ENCODE assay signal across 17 cellular contexts in genomic region chr1:8207202-8207601, GRCh38.
"Had no signal": no experiment of that assay in that cellular context is flagged by ENCODE, and none has a peak within 500 bp of the region (broad histone marks: within the 10 kb centered on the region; RNA-seq: fewer than 3 reads in every experiment).

No MANE protein-coding gene starts in this region.

- H3K4me3 Mint-ChIP-seq: natural killer cell treated with Interleukin-12 subunit alpha and Interleukin-12 subunit beta and Interleukin-15 and Interleukin-18, amount 100 ng/mL, for 72 hours; type B pancreatic cell had no signal

- H3K4me1 ChIP-seq: pancreas had no signal

- H3K9me3 Mint-ChIP-seq: natural killer cell treated with Interleukin-12 subunit alpha and Interleukin-12 subunit beta and Interleukin-15 and Interleukin-18, amount 100 ng/mL, for 72 hours had no signal

- ATAC-seq: gastrocnemius medialis; left lobe of liver; natural killer cell treated with Interleukin-12 subunit alpha and Interleukin-12 subunit beta and Interleukin-15 and Interleukin-18, amount 100 ng/mL, for 72 hours; pancreas; right cardiac atrium had no signal

- H3K9me3 ChIP-seq: gastrocnemius medialis, pancreas had no signal

- H3K27me3 ChIP-seq: dorsolateral prefrontal cortex, pancreas had no signal

- DNase-seq: cortex of kidney; dorsolateral prefrontal cortex; effector CD8-positive, alpha-beta T cell; gastrocnemius medialis; glutamatergic neuron; islet precursor cell; mammary epithelial cell; occipital lobe; pancreas; stimulated activated CD4-positive, alpha-beta T cell treated with anti-CD3 and anti-CD28 coated beads, Interleukin-2, amount 100 ng/mL, for 48 hours; stimulated activated naive CD4-positive, alpha-beta T cell treated with Interleukin-2 at 50 U/mL for 16 hours had no signal

- H3K36me3 ChIP-seq: gastrocnemius medialis, pancreas had no signal

- H3K4me3 ChIP-seq: dorsolateral prefrontal cortex, gastrocnemius medialis, pancreas, smooth muscle cell had no signal

- H3K4me2 ChIP-seq: smooth muscle cell had no signal

- H3K36me3 Mint-ChIP-seq: natural killer cell treated with Interleukin-12 subunit alpha and Interleukin-12 subunit beta and Interleukin-15 and Interleukin-18, amount 100 ng/mL, for 72 hours; type B pancreatic cell had no signal

- H3K27ac ChIP-seq: dorsolateral prefrontal cortex, gastrocnemius medialis, pancreas had no signal

- H3K27ac Mint-ChIP-seq: natural killer cell treated with Interleukin-12 subunit alpha and Interleukin-12 subunit beta and Interleukin-15 and Interleukin-18, amount 100 ng/mL, for 72 hours; progenitor cell of endocrine pancreas; type B pancreatic cell had no signal

- H3K27me3 Mint-ChIP-seq: type B pancreatic cell had no signal
